In genomic region chr11:71787014-71787823, GRCh38 we compare ENCODE assay signal across 7 cellular contexts. TPM values are rescaled to one million over a fixed set of nuclear protein-coding genes. Genes with fewer than 3 reads are reported as not detected.
DNase-seq lines count a peak whose midpoint lies in the region; ATAC-seq, FAIRE-seq and TF ChIP-seq lines count a peak whose summit lies in the region.

No MANE protein-coding gene starts in this region.

- peaks cover 0 to 3% (median 0%) of the 10 kb centered on the region in 5 experiments for H3K9me3 Mint-ChIP-seq in brain

- ATAC-seq in GM18519 (IDR thresholded peaks at IDR 0.05; ENCODE audit: low FRiP score, unreplicated experiment) (peak; percentile 67), HG03039 (IDR thresholded peaks at IDR 0.05; ENCODE audit: unreplicated experiment) (peak; percentile 93)

- H3K36me3 Mint-ChIP-seq in brain = no peaks in the 10 kb centered on the region

- peaks cover 9% of the 10 kb centered on the region for H3K27me3 Mint-ChIP-seq in brain

- FAIRE-seq in TTC549 (lab: Jason Lieb, UNC) = peak; percentile 59

- H3K4me3 Mint-ChIP-seq in brain = peak overlapping the region; percentile 93 to 99 (median 97)

- no peak for TF ChIP-seq CTCF in brain (conservative IDR thresholded peaks at IDR 0.05)

- DNase-seq in NCI-H2081 treated with DMSO at 0.1 percent for 48 hours (lab: John Stamatoyannopoulos, UW) = peak; percentile 90
- peak; percentile 96 for DNase-seq in skeletal muscle cell (ENCODE audit: low read depth)

- H3K27ac Mint-ChIP-seq in brain = peak overlapping the region; percentile 95 to 99 (median 99)

- H3K4me1 Mint-ChIP-seq in brain = peaks cover 58% of the 10 kb centered on the region

- H3K4me3 ChIP-seq in iPS-11a (ENCODE audit: low read depth, low read length) (peak overlapping the region; percentile 58), skeletal muscle cell (ENCODE audit: low read depth, low read length) (peak overlapping the region; percentile 62)

RNA-seq across cellular contexts. Expression of gene DEFB108B, which starts 45.8 kb away (rescaled TPM):
- not detected for polyA plus RNA-seq in brain (ENCODE audit: insufficient read depth, low read depth, low replicate concordance)

Comparison
In these comparisons a context has a peak if more than half of its experiments do, and no peak if none do; other contexts are left out.
1. Peak in every context shown above with its lines: DNase-seq, ATAC-seq and H3K4me3 ChIP-seq.